Comparison of ENCODE assay signal across 23 cellular contexts in the genomic region with DNA sequence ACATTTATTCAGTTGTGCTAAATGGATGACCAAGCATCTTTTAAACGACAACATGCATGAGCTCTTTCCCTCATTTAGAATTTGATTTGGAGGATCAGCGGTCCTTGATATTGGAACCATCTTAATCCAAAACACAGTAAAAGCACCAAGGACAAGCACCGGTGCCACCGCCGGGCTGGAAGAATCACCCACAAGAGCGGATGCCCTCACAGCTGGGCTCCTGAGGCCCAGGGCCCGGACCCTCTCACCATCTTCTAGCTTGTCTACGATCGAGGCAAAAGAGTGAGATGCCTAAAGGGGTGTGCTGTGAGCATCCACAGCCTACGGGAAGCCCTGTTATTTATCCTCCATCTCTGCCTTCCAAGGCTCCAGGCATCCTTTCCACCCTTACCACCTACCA.
"Had no signal": no experiment of that assay in that cellular context is flagged by ENCODE, and none has a peak within 500 bp of the region (broad histone marks: within the 10 kb centered on the region; RNA-seq: fewer than 3 reads in every experiment).

No MANE protein-coding gene starts in this region.

- H3K4me3 ChIP-seq: K562, Peyer's patch, SJCRH30 had no signal

- H3K4me3 Mint-ChIP-seq: activated CD8-positive, alpha-beta T cell treated with anti-CD3 and anti-CD28 coated beads for 36 hours; activated naive CD4-positive, alpha-beta T cell treated with anti-CD3 and anti-CD28 coated beads for 36 hours; activated naive CD8-positive, alpha-beta T cell; activated T-cell treated with anti-CD3 and anti-CD28 coated beads, Interleukin-2, amount 50 U/mL, for 24 hours; T-helper 1 cell treated with Interleukin-12 subunit alpha and Interleukin-12 subunit beta and Interleukin-4 antibody, amounts not matched to agents 30 μg/mL and 1 μg/mL, for 36 hours had no signal

- H3K36me3 ChIP-seq: SJCRH30 had no signal

- ATAC-seq: activated CD4-positive, CD25-positive, alpha-beta regulatory T cell treated with anti-CD3 and anti-CD28 coated beads, Interleukin-2, amount 50 U/mL, for 24 hours; K562; SK-N-SH treated with all-trans-retinoic acid at 6 μM for 48 hours had no signal

- H3K27ac ChIP-seq: Peyer's patch, RWPE1, SJCRH30 had no signal

- FAIRE-seq: K562 had no signal

- H3K4me1 ChIP-seq: Peyer's patch, SJCRH30 had no signal

- H3K9me3 Mint-ChIP-seq: activated CD8-positive, alpha-beta T cell treated with anti-CD3 and anti-CD28 coated beads for 36 hours; activated naive CD4-positive, alpha-beta T cell treated with anti-CD3 and anti-CD28 coated beads for 36 hours; activated T-cell treated with anti-CD3 and anti-CD28 coated beads, Interleukin-2, amount 50 U/mL, for 24 hours; activated T-helper 17 cell treated with anti-CD3 and anti-CD28 coated beads, Interleukin-2, amount 50 U/mL, for 72 hours; T-helper 1 cell treated with Interleukin-12 subunit alpha and Interleukin-12 subunit beta and Interleukin-4 antibody, amounts not matched to agents 30 μg/mL and 1 μg/mL, for 36 hours had no signal

- H3K27me3 Mint-ChIP-seq: activated naive CD8-positive, alpha-beta T cell; activated T-cell treated with anti-CD3 and anti-CD28 coated beads, Interleukin-2, amount 50 U/mL, for 24 hours; activated T-helper 17 cell treated with anti-CD3 and anti-CD28 coated beads, Interleukin-2, amount 50 U/mL, for 72 hours had no signal

- H3K9me3 ChIP-seq: Peyer's patch, SJCRH30 had no signal

- DNase-seq: activated CD4-positive, alpha-beta T cell treated with anti-CD3 and anti-CD28 coated beads for 4 hours; activated CD8-positive, alpha-beta T cell treated with anti-CD3 and anti-CD28 coated beads for 36 hours; activated gamma-delta T cell; activated naive CD4-positive, alpha-beta T cell treated with anti-CD3 and anti-CD28 coated beads for 36 hours; activated T-cell treated with anti-CD3 and anti-CD28 coated beads, Interleukin-2, amount 50 U/mL, for 24 hours; amygdala; Karpas-422; NCI-H1105 treated with DMSO at 0.1 percent for 48 hours; NCI-H1436 treated with DMSO at 0.1 percent for 48 hours; NCI-H187; NCI-H2081 treated with DMSO at 0.1 percent for 48 hours; NCI-H446; NCI-H524; Right ventricle myocardium superior; SJCRH30 had no signal

- H3K27me3 ChIP-seq: Peyer's patch, SJCRH30 had no signal

- H3K27ac Mint-ChIP-seq: activated CD8-positive, alpha-beta T cell treated with anti-CD3 and anti-CD28 coated beads for 36 hours; activated naive CD4-positive, alpha-beta T cell treated with anti-CD3 and anti-CD28 coated beads for 36 hours; activated naive CD8-positive, alpha-beta T cell; activated T-cell treated with anti-CD3 and anti-CD28 coated beads, Interleukin-2, amount 50 U/mL, for 24 hours; T-helper 1 cell treated with Interleukin-12 subunit alpha and Interleukin-12 subunit beta and Interleukin-4 antibody, amounts not matched to agents 30 μg/mL and 1 μg/mL, for 36 hours had no signal
